In genomic region chr3:61251174-61251972, GRCh38 we compare ENCODE assay signal across 1 cellular context.
A peak's percentile ranks its signal among the peaks of the same experiment; 100 is the strongest.
TF ChIP-seq lines count a peak whose summit lies in the region.

TSS of gene FHIT (minus strand) at chr3:61251452.

TF ChIP-seq in K562, 482 proteins besides CTCF, POLR2A, EP300 and RAD21 (continued from another document):
- TF ChIP-seq YBX1 (IDR thresholded peaks at IDR 0.05): no peak
- TF ChIP-seq TRIM24 (IDR thresholded peaks at IDR 0.05): no peak
- TF ChIP-seq JUNB (CRISPR knock-in tag; conservative IDR thresholded peaks at IDR 0.05): no peak
- TF ChIP-seq ZBTB49 (CRISPR knock-in tag; IDR thresholded peaks at IDR 0.05; ENCODE audit: borderline replicate concordance): no peak
- TF ChIP-seq, protein P1, sequence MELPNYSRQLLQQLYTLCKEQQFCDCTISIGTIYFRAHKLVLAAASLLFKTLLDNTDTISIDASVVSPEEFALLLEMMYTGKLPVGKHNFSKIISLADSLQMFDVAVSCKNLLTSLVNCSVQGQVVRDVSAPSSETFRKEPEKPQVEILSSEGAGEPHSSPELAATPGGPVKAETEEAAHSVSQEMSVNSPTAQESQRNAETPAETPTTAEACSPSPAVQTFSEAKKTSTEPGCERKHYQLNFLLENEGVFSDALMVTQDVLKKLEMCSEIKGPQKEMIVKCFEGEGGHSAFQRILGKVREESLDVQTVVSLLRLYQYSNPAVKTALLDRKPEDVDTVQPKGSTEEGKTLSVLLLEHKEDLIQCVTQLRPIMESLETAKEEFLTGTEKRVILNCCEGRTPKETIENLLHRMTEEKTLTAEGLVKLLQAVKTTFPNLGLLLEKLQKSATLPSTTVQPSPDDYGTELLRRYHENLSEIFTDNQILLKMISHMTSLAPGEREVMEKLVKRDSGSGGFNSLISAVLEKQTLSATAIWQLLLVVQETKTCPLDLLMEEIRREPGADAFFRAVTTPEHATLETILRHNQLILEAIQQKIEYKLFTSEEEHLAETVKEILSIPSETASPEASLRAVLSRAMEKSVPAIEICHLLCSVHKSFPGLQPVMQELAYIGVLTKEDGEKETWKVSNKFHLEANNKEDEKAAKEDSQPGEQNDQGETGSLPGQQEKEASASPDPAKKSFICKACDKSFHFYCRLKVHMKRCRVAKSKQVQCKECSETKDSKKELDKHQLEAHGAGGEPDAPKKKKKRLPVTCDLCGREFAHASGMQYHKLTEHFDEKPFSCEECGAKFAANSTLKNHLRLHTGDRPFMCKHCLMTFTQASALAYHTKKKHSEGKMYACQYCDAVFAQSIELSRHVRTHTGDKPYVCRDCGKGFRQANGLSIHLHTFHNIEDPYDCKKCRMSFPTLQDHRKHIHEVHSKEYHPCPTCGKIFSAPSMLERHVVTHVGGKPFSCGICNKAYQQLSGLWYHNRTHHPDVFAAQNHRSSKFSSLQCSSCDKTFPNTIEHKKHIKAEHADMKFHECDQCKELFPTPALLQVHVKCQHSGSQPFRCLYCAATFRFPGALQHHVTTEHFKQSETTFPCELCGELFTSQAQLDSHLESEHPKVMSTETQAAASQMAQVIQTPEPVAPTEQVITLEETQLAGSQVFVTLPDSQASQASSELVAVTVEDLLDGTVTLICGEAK (IDR thresholded peaks at IDR 0.05): no peak
- TF ChIP-seq, protein P1 (CRISPR knock-in tag; IDR thresholded peaks at IDR 0.05): no peak
- no peak for TF ChIP-seq ZNF444 (CRISPR knock-in tag; IDR thresholded peaks at IDR 0.05)
- TF ChIP-seq ZBTB9 (CRISPR knock-in tag; IDR thresholded peaks at IDR 0.05): no peak
- no peak for TF ChIP-seq FOXJ3 (CRISPR knock-in tag; IDR thresholded peaks at IDR 0.05)
- TF ChIP-seq SMARCC2 (IDR thresholded peaks at IDR 0.05; ENCODE audit: low read depth): no peak
- peak; percentile 95 for TF ChIP-seq MBD2 (IDR thresholded peaks at IDR 0.05; ENCODE audit: borderline replicate concordance, low read depth)
- no peak for TF ChIP-seq ZNF12 (CRISPR knock-in tag; IDR thresholded peaks at IDR 0.05)
- no peak for TF ChIP-seq TFAM (CRISPR knock-in tag; conservative IDR thresholded peaks at IDR 0.05)
- TF ChIP-seq ZNF354B (CRISPR knock-in tag; IDR thresholded peaks at IDR 0.05): no peak
- TF ChIP-seq PTTG1 (tag; IDR thresholded peaks at IDR 0.05; ENCODE audit: low read depth): no peak
- TF ChIP-seq MLX (CRISPR knock-in tag; conservative IDR thresholded peaks at IDR 0.05): no peak
- no peak for TF ChIP-seq ZNF668 (CRISPR knock-in tag; IDR thresholded peaks at IDR 0.05)
- no peak for TF ChIP-seq GATAD2B (IDR thresholded peaks at IDR 0.05; ENCODE audit: borderline replicate concordance)
- no peak for TF ChIP-seq ZNF347 (CRISPR knock-in tag; IDR thresholded peaks at IDR 0.05; ENCODE audit: low read depth)
- TF ChIP-seq PML (IDR thresholded peaks at IDR 0.05; ENCODE audit: low read length): no peak
- TF ChIP-seq ZSCAN32 (CRISPR knock-in tag; IDR thresholded peaks at IDR 0.05): no peak
- no peak for TF ChIP-seq U2AF1 (optimal IDR thresholded peaks at IDR 0.05; ENCODE audit: low read depth, low read length)
- no peak for TF ChIP-seq RBM17 (IDR thresholded peaks at IDR 0.05; ENCODE audit: borderline replicate concordance, low read depth, low read length)
- no peak for TF ChIP-seq SREBF1 (IDR thresholded peaks at IDR 0.05; ENCODE audit: borderline replicate concordance, low read depth, low read length)
- no peak for TF ChIP-seq EP400 (IDR thresholded peaks at IDR 0.05)
- TF ChIP-seq CEBPZ (IDR thresholded peaks at IDR 0.05; ENCODE audit: borderline replicate concordance, low read depth, low read length): no peak
- TF ChIP-seq ZNF778 (CRISPR knock-in tag; IDR thresholded peaks at IDR 0.05): no peak
- TF ChIP-seq FOXK1 (CRISPR knock-in tag; IDR thresholded peaks at IDR 0.05; ENCODE audit: borderline replicate concordance): no peak
- no peak for TF ChIP-seq KHSRP (IDR thresholded peaks at IDR 0.05)
- no peak for TF ChIP-seq CC2D1A (IDR thresholded peaks at IDR 0.05)
- TF ChIP-seq SNAPC5 (CRISPR knock-in tag; IDR thresholded peaks at IDR 0.05): no peak
- no peak for TF ChIP-seq KDM1A (IDR thresholded peaks at IDR 0.05)
- no peak for TF ChIP-seq CCNT2 (IDR thresholded peaks at IDR 0.05; ENCODE audit: borderline replicate concordance, extremely low read depth, insufficient read length, low read depth, low read length)
- TF ChIP-seq SMARCE1 (IDR thresholded peaks at IDR 0.05): no peak
- no peak for TF ChIP-seq MED1 (CRISPR knock-in tag; IDR thresholded peaks at IDR 0.05; ENCODE audit: borderline replicate concordance)
- TF ChIP-seq ZNF263 (CRISPR knock-in tag; IDR thresholded peaks at IDR 0.05; ENCODE audit: borderline replicate concordance): no peak
- no peak for TF ChIP-seq PRPF4 (IDR thresholded peaks at IDR 0.05; ENCODE audit: insufficient read depth, low read depth, low read length, poor library complexity, severe bottlenecking)
- TF ChIP-seq, protein P2, sequence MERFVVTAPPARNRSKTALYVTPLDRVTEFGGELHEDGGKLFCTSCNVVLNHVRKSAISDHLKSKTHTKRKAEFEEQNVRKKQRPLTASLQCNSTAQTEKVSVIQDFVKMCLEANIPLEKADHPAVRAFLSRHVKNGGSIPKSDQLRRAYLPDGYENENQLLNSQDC (CRISPR knock-in tag; IDR thresholded peaks at IDR 0.05): no peak
- TF ChIP-seq, protein P3, sequence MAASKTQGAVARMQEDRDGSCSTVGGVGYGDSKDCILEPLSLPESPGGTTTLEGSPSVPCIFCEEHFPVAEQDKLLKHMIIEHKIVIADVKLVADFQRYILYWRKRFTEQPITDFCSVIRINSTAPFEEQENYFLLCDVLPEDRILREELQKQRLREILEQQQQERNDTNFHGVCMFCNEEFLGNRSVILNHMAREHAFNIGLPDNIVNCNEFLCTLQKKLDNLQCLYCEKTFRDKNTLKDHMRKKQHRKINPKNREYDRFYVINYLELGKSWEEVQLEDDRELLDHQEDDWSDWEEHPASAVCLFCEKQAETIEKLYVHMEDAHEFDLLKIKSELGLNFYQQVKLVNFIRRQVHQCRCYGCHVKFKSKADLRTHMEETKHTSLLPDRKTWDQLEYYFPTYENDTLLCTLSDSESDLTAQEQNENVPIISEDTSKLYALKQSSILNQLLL (CRISPR knock-in tag; IDR thresholded peaks at IDR 0.05; ENCODE audit: borderline replicate concordance): no peak
- no peak for TF ChIP-seq ZNF239 (CRISPR knock-in tag; IDR thresholded peaks at IDR 0.05)
- no peak for TF ChIP-seq ZNF24 (IDR thresholded peaks at IDR 0.05)
- TF ChIP-seq NONO (IDR thresholded peaks at IDR 0.05; ENCODE audit: low read depth in 2 of 2, low read length in 1 of 2): no peak
- TF ChIP-seq ZFPM2 (CRISPR knock-in tag; IDR thresholded peaks at IDR 0.05): no peak
